In the genomic region with DNA sequence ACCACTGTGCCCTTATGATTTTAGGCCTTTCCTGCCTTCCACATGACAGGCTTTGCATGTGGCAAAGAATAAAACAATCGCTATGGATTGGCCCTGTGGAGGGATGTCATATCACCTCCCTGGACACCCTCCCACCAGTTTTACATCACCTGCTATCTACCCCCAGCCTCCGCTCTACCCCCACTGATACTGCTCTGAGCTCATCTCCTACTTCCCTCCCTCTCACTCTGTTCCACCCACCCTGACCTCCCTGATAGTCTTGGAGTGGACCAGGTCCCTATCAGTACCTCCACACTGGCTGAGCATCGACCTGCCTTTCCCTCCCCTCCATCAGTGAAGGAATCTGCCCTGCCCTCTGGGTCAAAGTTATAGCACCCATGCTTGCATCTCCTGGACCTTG, we compare ENCODE assay signal across 16 cellular contexts.
DNase-seq lines count a peak whose midpoint lies in the region; ATAC-seq and TF ChIP-seq lines count a peak whose summit lies in the region.
"Had no signal": no experiment of that assay in that cellular context is flagged by ENCODE, and none has a peak within 500 bp of the region (broad histone marks: within the 10 kb centered on the region; RNA-seq: fewer than 3 reads in every experiment).

No MANE protein-coding gene starts in this region.

- no peak overlapping the region for H3K4me3 ChIP-seq in CD4-positive, CD25-positive, alpha-beta regulatory T cell (ENCODE audit: low read depth, low read length)
- H3K4me3 ChIP-seq in CD8-positive, alpha-beta memory T cell (ENCODE audit: low read length): no peak overlapping the region
- H3K4me3 ChIP-seq in naive thymus-derived CD4-positive, alpha-beta T cell (ENCODE audit: low read length): no peak overlapping the region
- H3K4me3 ChIP-seq in H7 (ENCODE audit: insufficient read depth, low read depth, low read length): no peak overlapping the region
- no peak overlapping the region for H3K4me3 ChIP-seq in uterus
- H3K4me3 ChIP-seq: mucosa of descending colon, skin epidermis had no signal

- H3K27me3 ChIP-seq in CD4-positive, CD25-positive, alpha-beta regulatory T cell (ENCODE audit: control insufficient read depth, insufficient read depth, low read length): no peaks in the 10 kb centered on the region
- no peaks in the 10 kb centered on the region for H3K27me3 ChIP-seq in CD8-positive, alpha-beta memory T cell (ENCODE audit: insufficient read depth, low read length, poor library complexity, severe bottlenecking)
- no peaks in the 10 kb centered on the region for H3K27me3 ChIP-seq in naive thymus-derived CD4-positive, alpha-beta T cell (ENCODE audit: control insufficient read depth in 2 of 2, insufficient read depth in 2 of 2, low read length in 2 of 2)
- H3K27me3 ChIP-seq in H7 (ENCODE audit: control insufficient read depth, insufficient read depth, low read length) (no peaks in the 10 kb centered on the region), uterus (no peaks in the 10 kb centered on the region)

- intact Hi-C loops in activated T-helper 1 cell treated with anti-CD3 and anti-CD28 coated beads, Interleukin-12 subunit alpha, Interleukin-12 subunit beta, Interleukin-2, Interleukin-4 antibody, amounts not matched to agents 30 ng/mL and 10 ng/mL and 1 ng/mL, durations not matched to agents 14 hours and 24 hours and 36 hours (cut with micrococcal nuclease): loop anchor here (5.0 kb wide), 1 partner anchor 213 kb away; no protein-coding TSS in a partner anchor
- intact Hi-C loops in naive thymus-derived CD4-positive, alpha-beta T cell (cut with micrococcal nuclease): no loop called here
- intact Hi-C loops in uterus (cut with DNase I; ENCODE audit: low total_unique reads): no loop called here

- H3K4me3 Mint-ChIP-seq in CD4-positive, CD25-positive, alpha-beta regulatory T cell: no peak overlapping the region
- H3K4me3 Mint-ChIP-seq in CD8-positive, alpha-beta memory T cell: peak overlapping the region in 1 of 7 donors; percentile 53
- H3K4me3 Mint-ChIP-seq in activated T-helper 1 cell treated with anti-CD3 and anti-CD28 coated beads, Interleukin-12 subunit alpha, Interleukin-12 subunit beta, Interleukin-2, Interleukin-4 antibody, amounts not matched to agents 30 ng/mL and 10 ng/mL and 1 ng/mL, durations not matched to agents 14 hours and 24 hours and 36 hours: no peak overlapping the region
- no peak overlapping the region for H3K4me3 Mint-ChIP-seq in naive thymus-derived CD4-positive, alpha-beta T cell

- ATAC-seq in CD4-positive, CD25-positive, alpha-beta regulatory T cell (ENCODE audit: low read depth in 2 of 2): no peak
- ATAC-seq in naive thymus-derived CD4-positive, alpha-beta T cell: no peak
- no peak for ATAC-seq in activated CD4-positive, CD25-positive, alpha-beta regulatory T cell treated with anti-CD3 and anti-CD28 coated beads, Interleukin-2, amount 50 U/mL, for 24 hours
- no peak for ATAC-seq in GM18909 (IDR thresholded peaks at IDR 0.05; ENCODE audit: poor library complexity, unreplicated experiment)

- H3K36me3 Mint-ChIP-seq in CD4-positive, CD25-positive, alpha-beta regulatory T cell: peaks cover 11% of the 10 kb centered on the region
- H3K36me3 Mint-ChIP-seq in CD8-positive, alpha-beta memory T cell: peaks cover 0 to 19% (median 4%) of the 10 kb centered on the region in 3 donors
- H3K36me3 Mint-ChIP-seq in activated T-helper 1 cell treated with anti-CD3 and anti-CD28 coated beads, Interleukin-12 subunit alpha, Interleukin-12 subunit beta, Interleukin-2, Interleukin-4 antibody, amounts not matched to agents 30 ng/mL and 10 ng/mL and 1 ng/mL, durations not matched to agents 14 hours and 24 hours and 36 hours (ENCODE audit: low read depth): peaks cover 14% of the 10 kb centered on the region
- peaks cover 0 to 37% (median 29%) of the 10 kb centered on the region in 5 donors for H3K36me3 Mint-ChIP-seq in naive thymus-derived CD4-positive, alpha-beta T cell

- no peak overlapping the region for H3K27ac ChIP-seq in CD4-positive, CD25-positive, alpha-beta regulatory T cell (ENCODE audit: insufficient read depth, low read length, poor library complexity, severe bottlenecking)
- no peak overlapping the region for H3K27ac ChIP-seq in CD8-positive, alpha-beta memory T cell (ENCODE audit: low read depth, low read length)
- H3K27ac ChIP-seq in naive thymus-derived CD4-positive, alpha-beta T cell (ENCODE audit: low read depth, low read length): no peak overlapping the region
- H3K27ac ChIP-seq in uterus: no peak overlapping the region

- peaks cover 36 to 75% (median 57%) of the 10 kb centered on the region in 4 donors for H3K4me1 Mint-ChIP-seq in CD4-positive, CD25-positive, alpha-beta regulatory T cell
- H3K4me1 Mint-ChIP-seq in CD8-positive, alpha-beta memory T cell: peaks cover 58 to 77% (median 74%) of the 10 kb centered on the region in 3 donors
- H3K4me1 Mint-ChIP-seq in activated T-helper 1 cell treated with anti-CD3 and anti-CD28 coated beads, Interleukin-12 subunit alpha, Interleukin-12 subunit beta, Interleukin-2, Interleukin-4 antibody, amounts not matched to agents 30 ng/mL and 10 ng/mL and 1 ng/mL, durations not matched to agents 14 hours and 24 hours and 36 hours (ENCODE audit: low read depth): peaks cover 73% of the 10 kb centered on the region
- peaks cover 55 to 80% (median 69%) of the 10 kb centered on the region in 7 donors for H3K4me1 Mint-ChIP-seq in naive thymus-derived CD4-positive, alpha-beta T cell

- no peak for TF ChIP-seq CTCF in uterus (IDR thresholded peaks at IDR 0.05)

- H3K9me3 Mint-ChIP-seq in CD4-positive, CD25-positive, alpha-beta regulatory T cell: peaks cover 0 to 2% (median 0%) of the 10 kb centered on the region in 7 donors
- no peaks in the 10 kb centered on the region for H3K9me3 Mint-ChIP-seq in CD8-positive, alpha-beta memory T cell
- H3K9me3 Mint-ChIP-seq in activated T-helper 1 cell treated with anti-CD3 and anti-CD28 coated beads, Interleukin-12 subunit alpha, Interleukin-12 subunit beta, Interleukin-2, Interleukin-4 antibody, amounts not matched to agents 30 ng/mL and 10 ng/mL and 1 ng/mL, durations not matched to agents 14 hours and 24 hours and 36 hours: peaks cover 4% of the 10 kb centered on the region
- H3K9me3 Mint-ChIP-seq in naive thymus-derived CD4-positive, alpha-beta T cell: no peaks in the 10 kb centered on the region

- H3K9me3 ChIP-seq in CD4-positive, CD25-positive, alpha-beta regulatory T cell (ENCODE audit: control insufficient read depth in 2 of 2, low read length in 2 of 2): no peaks in the 10 kb centered on the region
- no peaks in the 10 kb centered on the region for H3K9me3 ChIP-seq in CD8-positive, alpha-beta memory T cell (ENCODE audit: low read length)
- H3K9me3 ChIP-seq in naive thymus-derived CD4-positive, alpha-beta T cell (ENCODE audit: control insufficient read depth in 2 of 3, low read length in 3 of 3): no peaks in the 10 kb centered on the region
- no peaks in the 10 kb centered on the region for H3K9me3 ChIP-seq in uterus
- H3K9me3 ChIP-seq: mucosa of descending colon had no signal

- no peak for TF ChIP-seq POLR2A in uterus (IDR thresholded peaks at IDR 0.05)

- POLR2A ChIA-PET in CD8-positive, alpha-beta memory T cell (lab: Charles Lee): no interaction called here
- POLR2A ChIA-PET in naive thymus-derived CD4-positive, alpha-beta T cell (lab: Charles Lee): no interaction called here

- peaks cover 56% of the 10 kb centered on the region for H3K4me1 ChIP-seq in CD4-positive, CD25-positive, alpha-beta regulatory T cell (ENCODE audit: control insufficient read depth, insufficient read depth, low read length, poor library complexity, severe bottlenecking)
- peaks cover 56% of the 10 kb centered on the region for H3K4me1 ChIP-seq in CD8-positive, alpha-beta memory T cell (ENCODE audit: insufficient read depth, low read length)
- peaks cover 23 to 25% of the 10 kb centered on the region in 2 donors for H3K4me1 ChIP-seq in naive thymus-derived CD4-positive, alpha-beta T cell (ENCODE audit: control insufficient read depth in 2 of 2, insufficient read depth in 2 of 2, low read length in 2 of 2)
- H3K4me1 ChIP-seq in uterus: no peaks in the 10 kb centered on the region

- H3K27ac Mint-ChIP-seq in CD4-positive, CD25-positive, alpha-beta regulatory T cell: peak overlapping the region in 2 of 3 donors; percentile 74 to 97
- peak overlapping the region in 7 of 8 donors; percentile 38 to 98 (median 60) for H3K27ac Mint-ChIP-seq in CD8-positive, alpha-beta memory T cell
- H3K27ac Mint-ChIP-seq in activated T-helper 1 cell treated with anti-CD3 and anti-CD28 coated beads, Interleukin-12 subunit alpha, Interleukin-12 subunit beta, Interleukin-2, Interleukin-4 antibody, amounts not matched to agents 30 ng/mL and 10 ng/mL and 1 ng/mL, durations not matched to agents 14 hours and 24 hours and 36 hours: peak overlapping the region; percentile 48
- H3K27ac Mint-ChIP-seq in naive thymus-derived CD4-positive, alpha-beta T cell: peak overlapping the region in 7 of 9 donors; percentile 11 to 90 (median 69)

- peaks cover 8% of the 10 kb centered on the region for H3K36me3 ChIP-seq in CD4-positive, CD25-positive, alpha-beta regulatory T cell (ENCODE audit: control insufficient read depth, insufficient read depth, low read length)
- H3K36me3 ChIP-seq in CD8-positive, alpha-beta memory T cell (ENCODE audit: insufficient read depth, low read length): no peaks in the 10 kb centered on the region
- no peaks in the 10 kb centered on the region for H3K36me3 ChIP-seq in naive thymus-derived CD4-positive, alpha-beta T cell (ENCODE audit: control insufficient read depth in 2 of 3, insufficient read depth in 3 of 3, low read length in 3 of 3)
- H3K36me3 ChIP-seq in H7 (replicated peaks; ENCODE audit: control insufficient read depth, insufficient read depth, low read length) (no peaks in the 10 kb centered on the region; the same call in 1 of the 2 replicates), uterus (no peaks in the 10 kb centered on the region)

- DNase-seq in CD4-positive, CD25-positive, alpha-beta regulatory T cell: no peak
- no peak for DNase-seq in CD8-positive, alpha-beta memory T cell
- no peak for DNase-seq in activated T-helper 1 cell treated with anti-CD3 and anti-CD28 coated beads, Interleukin-12 subunit alpha, Interleukin-12 subunit beta, Interleukin-2, Interleukin-4 antibody, amounts not matched to agents 30 ng/mL and 10 ng/mL and 1 ng/mL, durations not matched to agents 14 hours and 24 hours and 36 hours (ENCODE audit: low spot score)
- DNase-seq in naive thymus-derived CD4-positive, alpha-beta T cell: no peak
- DNase-seq in H7 (no peak), uterus (no peak)
- DNase-seq: activated CD4-positive, alpha-beta T cell treated with anti-CD3 and anti-CD28 coated beads, Interleukin-2, amount 50 U/mL, for 48 hours; AML-193; EL; mucosa of descending colon; NCI-H1105; NCI-H524 treated with DMSO at 0.1 percent for 48 hours; stimulated activated CD4-positive, alpha-beta T cell treated with anti-CD3 and anti-CD28 coated beads, Interleukin-4, amount 100 ng/mL, for 1 hour had no signal

- CTCF ChIA-PET in CD8-positive, alpha-beta memory T cell (lab: Charles Lee): no interaction called here
- CTCF ChIA-PET in naive thymus-derived CD4-positive, alpha-beta T cell (lab: Charles Lee): no interaction called here

- no peaks in the 10 kb centered on the region for H3K27me3 Mint-ChIP-seq in CD4-positive, CD25-positive, alpha-beta regulatory T cell
- peaks cover 0 to 1% of the 10 kb centered on the region in 2 donors for H3K27me3 Mint-ChIP-seq in CD8-positive, alpha-beta memory T cell
- no peaks in the 10 kb centered on the region for H3K27me3 Mint-ChIP-seq in activated T-helper 1 cell treated with anti-CD3 and anti-CD28 coated beads, Interleukin-12 subunit alpha, Interleukin-12 subunit beta, Interleukin-2, Interleukin-4 antibody, amounts not matched to agents 30 ng/mL and 10 ng/mL and 1 ng/mL, durations not matched to agents 14 hours and 24 hours and 36 hours (ENCODE audit: insufficient read depth)
- H3K27me3 Mint-ChIP-seq in naive thymus-derived CD4-positive, alpha-beta T cell: no peaks in the 10 kb centered on the region
